In the genomic region with DNA sequence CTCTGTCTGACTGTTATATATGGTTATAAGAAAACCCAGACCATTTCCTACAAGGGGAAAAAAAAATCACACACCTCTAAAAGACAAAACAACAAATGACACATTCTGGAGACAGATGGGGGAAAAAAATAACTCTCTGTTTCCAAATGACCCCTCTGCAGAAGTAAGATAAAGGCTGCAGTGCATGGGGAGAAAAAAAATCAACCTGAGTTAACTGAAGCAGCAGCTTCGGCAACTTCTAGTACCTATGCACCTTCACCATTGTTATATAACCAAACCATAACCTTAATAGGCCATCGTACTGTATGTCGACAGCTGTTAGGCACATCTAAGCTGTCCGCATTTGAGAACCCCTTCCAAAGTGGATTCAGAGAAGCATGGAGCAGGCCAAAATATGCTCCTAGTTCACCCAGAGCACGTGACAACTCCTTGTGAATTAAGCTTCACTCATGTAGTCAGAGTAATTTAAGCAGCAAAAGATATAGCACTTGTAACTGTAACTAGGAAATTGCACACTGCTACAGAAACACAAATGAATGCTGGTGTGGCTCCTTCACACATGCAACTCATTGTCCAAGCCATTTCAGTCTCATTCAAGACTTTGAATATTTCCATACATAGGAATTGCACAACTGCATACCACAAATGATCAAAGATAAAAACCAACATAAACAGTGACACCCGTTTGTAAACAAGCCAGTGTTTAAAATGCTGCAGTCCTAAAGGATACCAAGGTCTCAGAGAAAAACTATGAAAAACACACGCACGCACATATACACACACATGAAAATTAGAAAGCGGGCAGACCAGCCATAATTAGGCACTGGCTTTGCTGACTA, we compare ENCODE assay signal across 8 cellular contexts. TPM values are rescaled to one million over a fixed set of nuclear protein-coding genes. Genes with fewer than 3 reads are reported as not detected.
DNase-seq lines count a peak whose midpoint lies in the region; ATAC-seq and TF ChIP-seq lines count a peak whose summit lies in the region.

No MANE protein-coding gene starts in this region.

- H3K4me3 ChIP-seq in heart left ventricle = peak overlapping the region in 6 of 12 donors; percentile 78 to 93 (median 88)
- H3K4me3 ChIP-seq in thoracic aorta = peak overlapping the region; percentile 35

- peaks cover 0 to 63% (median 48%) of the 10 kb centered on the region in 12 donors for H3K4me1 ChIP-seq in heart left ventricle
- peaks cover 33 to 75% of the 10 kb centered on the region in 2 donors for H3K4me1 ChIP-seq in thoracic aorta (ENCODE audit: control insufficient read depth in 1 of 2, low read depth in 2 of 2)

- no peak for TF ChIP-seq POLR2A in heart left ventricle (IDR thresholded peaks at IDR 0.05)

- peaks cover 68% of the 10 kb centered on the region for H3K4me1 Mint-ChIP-seq in activated CD8-positive, alpha-beta T cell treated with anti-CD3 and anti-CD28 coated beads for 36 hours (ENCODE audit: low read depth)

- CTCF ChIA-PET in activated CD8-positive, alpha-beta T cell treated with anti-CD3 and anti-CD28 coated beads for 36 hours (lab: Charles Lee) = interaction anchor here (0.8 to 3.4 kb wide), 6 partner anchors 10 to 305 kb away, joined by 3 to 17 read pairs (median 4); no protein-coding TSS in a partner anchor

- no peaks in the 10 kb centered on the region for H3K9me3 ChIP-seq in heart left ventricle
- no peaks in the 10 kb centered on the region for H3K9me3 ChIP-seq in thoracic aorta

- 44 to 49% (median 47%) methylated on average over 9 of the region's 9 CpGs for WGBS in heart left ventricle, 4 donors

- H3K36me3 ChIP-seq in heart left ventricle (no peaks in the 10 kb centered on the region), thoracic aorta (no peaks in the 10 kb centered on the region)

- intact Hi-C loops in heart left ventricle (cut with DNase I) = loop anchor here in 4 of 10 donors (5.0 to 10.0 kb wide), 8 partner anchors 51 to 223 kb away; no protein-coding TSS in a partner anchor
- intact Hi-C loops in cardiac septum (cut with DNase I) = loop anchor here (5.0 kb wide), 1 partner anchor 208 kb away; no protein-coding TSS in a partner anchor
- intact Hi-C loops in activated CD8-positive, alpha-beta T cell treated with anti-CD3 and anti-CD28 coated beads for 36 hours (cut with micrococcal nuclease) = loop anchor here (2.0 to 5.0 kb wide), 4 partner anchors 33 to 213 kb away; no protein-coding TSS in a partner anchor

- peaks cover 6% of the 10 kb centered on the region for H3K9me3 Mint-ChIP-seq in activated CD8-positive, alpha-beta T cell treated with anti-CD3 and anti-CD28 coated beads for 36 hours

- H3K27me3 Mint-ChIP-seq in activated CD8-positive, alpha-beta T cell treated with anti-CD3 and anti-CD28 coated beads for 36 hours = no peaks in the 10 kb centered on the region

- no peaks in the 10 kb centered on the region for H3K27me3 ChIP-seq in heart left ventricle
- H3K27me3 ChIP-seq in thoracic aorta (replicated peaks; ENCODE audit: insufficient read depth) = no peaks in the 10 kb centered on the region

- DNase-seq in heart left ventricle (no peak), cardiac septum (ENCODE audit: low spot score) (no peak), inferior parietal cortex (ENCODE audit: extremely low spot score) (peak; percentile 58), thoracic aorta (ENCODE audit: low spot score) (no peak)
- DNase-seq in activated CD8-positive, alpha-beta T cell treated with anti-CD3 and anti-CD28 coated beads for 36 hours = no peak
- DNase-seq in activated CD4-positive, alpha-beta T cell treated with anti-CD3 and anti-CD28 coated beads, Interleukin-2, amount 50 U/mL, for 1 hour = no peak
- DNase-seq in NK-92 treated with Interleukin-12 subunit alpha and Interleukin-12 subunit beta, amount 100 ng/mL, for 24 hours (lab: John Stamatoyannopoulos, UW) = no peak

- ATAC-seq in heart left ventricle = no peak
- ATAC-seq in activated CD8-positive, alpha-beta T cell treated with anti-CD3 and anti-CD28 coated beads for 36 hours = peak; percentile 15
- no peak for ATAC-seq in thoracic aorta (ENCODE audit: insufficient number of reproducible peaks, low FRiP score, low read depth)
- no peak for ATAC-seq in GM21529 (IDR thresholded peaks at IDR 0.05; ENCODE audit: unreplicated experiment)

- peak overlapping the region; percentile 98 for H3K4me3 Mint-ChIP-seq in activated CD8-positive, alpha-beta T cell treated with anti-CD3 and anti-CD28 coated beads for 36 hours

- H3K27ac Mint-ChIP-seq in activated CD8-positive, alpha-beta T cell treated with anti-CD3 and anti-CD28 coated beads for 36 hours = peak overlapping the region; percentile 94

- no peak for TF ChIP-seq CTCF in heart left ventricle (IDR thresholded peaks at IDR 0.05)
- no peak for TF ChIP-seq CTCF in activated CD8-positive, alpha-beta T cell treated with anti-CD3 and anti-CD28 coated beads for 36 hours (IDR thresholded peaks at IDR 0.05)
- no peak for TF ChIP-seq CTCF in thoracic aorta (IDR thresholded peaks at IDR 0.05)

- POLR2A ChIA-PET in activated CD8-positive, alpha-beta T cell treated with anti-CD3 and anti-CD28 coated beads for 36 hours (lab: Charles Lee) = interaction anchor here (0.7 to 1.8 kb wide), 9 partner anchors 12 to 117 kb away, joined by 3 to 9 read pairs (median 4); no protein-coding TSS in a partner anchor

- H3K27ac ChIP-seq in heart left ventricle (peak overlapping the region in 10 of 12 donors; percentile 64 to 99 (median 98)), thoracic aorta (peak overlapping the region; percentile 90 to 97)

- peaks cover 14% of the 10 kb centered on the region for H3K36me3 Mint-ChIP-seq in activated CD8-positive, alpha-beta T cell treated with anti-CD3 and anti-CD28 coated beads for 36 hours (ENCODE audit: low read depth)

RNA-seq across cellular contexts. Expression of gene SIK3, which starts 2.7 kb away (rescaled TPM):
- 10 to 100 TPM; 25.7 to 67.4 (median 39.0) TPM for total RNA-seq in heart left ventricle
- polyA plus RNA-seq in heart left ventricle = 10 to 100 TPM; 11.8 to 27.4 TPM
- 47.4 TPM for total RNA-seq in cardiac septum
- total RNA-seq in activated CD8-positive, alpha-beta T cell treated with anti-CD3 and anti-CD28 coated beads for 36 hours = 10 to 100 TPM; 18.7 to 24.1 TPM
- 10 to 100 TPM; 32.9 to 53.7 TPM for total RNA-seq in thoracic aorta

RNA-seq across cellular contexts. Expression of gene PAFAH1B2, which starts 48.6 kb away (rescaled TPM):
- total RNA-seq in heart left ventricle (10 to 100 TPM; 46.8 to 81.1 (median 68.8) TPM), cardiac septum (68.9 TPM), thoracic aorta (10 to 100 TPM; 66.3 to 75.8 TPM)
- 10 to 100 TPM; 16.7 to 33.3 TPM for polyA plus RNA-seq in heart left ventricle
- 10 to 100 TPM; 50.0 to 50.2 TPM for total RNA-seq in activated CD8-positive, alpha-beta T cell treated with anti-CD3 and anti-CD28 coated beads for 36 hours
